ENCODE assay signal across 14 cellular contexts in genomic region chrX:44945736-44946135, GRCh38.
A peak's percentile ranks its signal among the peaks of the same experiment; 100 is the strongest.
DNase-seq lines count a peak whose midpoint lies in the region; ATAC-seq, FAIRE-seq and TF ChIP-seq lines count a peak whose summit lies in the region.
"Had no signal": no experiment of that assay in that cellular context is flagged by ENCODE, and none has a peak within 500 bp of the region (broad histone marks: within the 10 kb centered on the region; RNA-seq: fewer than 3 reads in every experiment).

No MANE protein-coding gene starts in this region.

- no peak for ATAC-seq in GM21528 (IDR thresholded peaks at IDR 0.05; ENCODE audit: low FRiP score, unreplicated experiment)

- peaks cover 78% of the 10 kb centered on the region; the same call in 1 of the 2 replicates for H3K79me2 ChIP-seq in OCI-LY7 (ENCODE audit: insufficient read depth, low read depth, low read length)

- POLR2A ChIA-PET in AG04450 (lab: Yijun Ruan, JAX) = no interaction called here
- POLR2A ChIA-PET in OCI-LY7 (lab: Charles Lee) = no interaction called here

- TF ChIP-seq CTCF in AG04450 (IDR thresholded peaks at IDR 0.05; ENCODE audit: low read depth, low read length) = 0 out of 2 replicates have a peak, but pooled peaks have one; percentile 9
- peak; percentile 42; the same call in 1 of the 2 replicates for TF ChIP-seq CTCF in OCI-LY7 (conservative IDR thresholded peaks at IDR 0.05; ENCODE audit: low read length)
- peak; percentile 16 for TF ChIP-seq CTCF in epithelial cell of esophagus (IDR thresholded peaks at IDR 0.05; ENCODE audit: insufficient read depth, low read depth, low read length, missing control alignments)
- no peak for TF ChIP-seq CTCF in D721Med (IDR thresholded peaks at IDR 0.05; ENCODE audit: insufficient read depth, missing control alignments)

- H3K4me2 ChIP-seq in OCI-LY7 (ENCODE audit: low read length) = no peak overlapping the region
- H3K4me2 ChIP-seq: KMS-11, SK-N-SH had no signal

- H3K4me1 ChIP-seq in OCI-LY7 (ENCODE audit: insufficient read depth, low read length, poor library complexity, severe bottlenecking) = no peaks in the 10 kb centered on the region

- no peaks in the 10 kb centered on the region for H3K27me3 ChIP-seq in AG04450 (ENCODE audit: control insufficient read depth, insufficient read depth, low read length)
- H3K27me3 ChIP-seq: esophagus muscularis mucosa had no signal

- no peak for FAIRE-seq in D721Med (lab: Jason Lieb, UNC)

- H3K9me3 ChIP-seq in AG04450 (ENCODE audit: control insufficient read depth, insufficient read depth, low read length) (no peaks in the 10 kb centered on the region; the same call in 1 of the 2 replicates), OCI-LY7 (ENCODE audit: low read length) (peaks cover 15% of the 10 kb centered on the region; the same call in 1 of the 2 replicates)

- H4K20me1 ChIP-seq in OCI-LY7 (ENCODE audit: insufficient read depth, low read length) = no peaks in the 10 kb centered on the region

- H3K27ac ChIP-seq in AG04450 (ENCODE audit: low read depth, low read length) (no peak overlapping the region), OCI-LY7 (ENCODE audit: low read depth, low read length, poor library complexity, severe bottlenecking) (no peak overlapping the region)
- H3K27ac ChIP-seq: esophagus muscularis mucosa, KMS-11 had no signal

- H3K9me2 ChIP-seq in OCI-LY7 (ENCODE audit: insufficient read depth, low read length) = no peaks in the 10 kb centered on the region
- H3K9me2 ChIP-seq: SK-N-SH had no signal

- H3K36me3 ChIP-seq in OCI-LY7 (ENCODE audit: insufficient read depth, low read length) = peaks cover 8% of the 10 kb centered on the region
- H3K36me3 ChIP-seq: esophagus muscularis mucosa had no signal

- DNase-seq in AG04450 (ENCODE audit: low read depth, low spot score) = no peak
- peak; percentile 22 for DNase-seq in ELR (ENCODE audit: low read depth)
- DNase-seq in OCI-LY7 (ENCODE audit: low spot score) = peak; percentile 4
- no peak for DNase-seq in epithelial cell of esophagus (ENCODE audit: low read depth)
- no peak for DNase-seq in NCI-H1417 treated with DMSO at 0.1 percent for 48 hours (lab: John Stamatoyannopoulos, UW)
- DNase-seq in D721Med (ENCODE audit: insufficient read length, low spot score) = no peak
- DNase-seq in NCI-H748 (lab: John Stamatoyannopoulos, UW; ENCODE audit: unreplicated experiment) = no peak
- DNase-seq: COR-L47, immature natural killer cell, natural killer cell, SK-N-SH had no signal

- H3K4me3 ChIP-seq in AG04450 (ENCODE audit: low read depth, low read length) = no peak overlapping the region
- H3K4me3 ChIP-seq in OCI-LY7 (ENCODE audit: low read depth, low read length, poor library complexity, severe bottlenecking) = no peak overlapping the region
- H3K4me3 ChIP-seq in epithelial cell of esophagus (ENCODE audit: low read length) = no peak overlapping the region
- H3K4me3 ChIP-seq: esophagus muscularis mucosa had no signal

- CTCF ChIA-PET in AG04450 (lab: Charles Lee) (interaction anchor here (0.6 kb wide), 1 partner anchor 352 kb away, joined by 3 read pairs; no protein-coding TSS in a partner anchor), OCI-LY7 (lab: Charles Lee; ENCODE audit: unreplicated experiment) (no interaction called here)

- no peak overlapping the region for H2AFZ ChIP-seq in OCI-LY7 (ENCODE audit: low read length)

- no TSS peak for BruUV-seq in OCI-LY7 (replicated peaks; lab: Mats Ljungman, UMichigan)

- intact Hi-C loops in OCI-LY7 (cut with micrococcal nuclease; ENCODE audit: unreplicated experiment) = no loop called here

Comparison
In these comparisons a context has a peak if more than half of its experiments do, and no peak if none do; other contexts are left out.
1. DNase-seq: peak in ELR (single experiment) and OCI-LY7 (single experiment); none in AG04450 (single experiment), epithelial cell of esophagus (single experiment), NCI-H1417 treated with DMSO at 0.1 percent for 48 hours (single experiment), D721Med (single experiment) and NCI-H748 (single experiment).